In the genomic region with DNA sequence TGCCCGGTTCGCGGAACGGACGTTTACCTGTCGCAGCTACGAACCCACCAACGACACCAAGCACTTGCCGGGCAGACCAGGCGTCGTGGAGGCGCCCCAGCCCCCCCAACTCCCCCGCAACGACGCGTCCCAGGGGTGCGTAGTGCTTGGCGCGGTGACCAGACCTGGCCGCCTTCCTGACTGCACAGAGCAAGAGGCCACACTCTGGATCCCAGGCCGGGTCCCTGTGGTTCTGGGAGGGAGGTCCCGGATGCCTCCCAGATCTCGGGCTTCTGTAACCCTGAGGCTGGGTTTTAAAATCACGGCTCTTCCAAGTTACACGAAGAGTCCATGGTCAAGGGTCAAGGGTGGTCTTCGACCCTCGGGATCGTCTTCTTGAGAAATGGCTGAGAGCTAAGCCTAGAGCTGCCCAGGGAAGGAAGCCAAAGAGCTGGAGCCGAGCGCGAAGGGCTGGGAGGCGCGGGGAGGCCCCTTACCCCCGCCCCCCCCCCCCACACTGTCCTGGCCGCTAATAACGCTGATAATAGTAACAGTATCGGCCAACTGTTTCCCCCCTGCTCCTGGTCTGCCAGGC, we compare ENCODE assay signal across 9 cellular contexts. TPM values are rescaled to one million over a fixed set of nuclear protein-coding genes. Genes with fewer than 3 reads are reported as not detected.
"Had no signal": no experiment of that assay in that cellular context is flagged by ENCODE, and none has a peak within 500 bp of the region (broad histone marks: within the 10 kb centered on the region; RNA-seq: fewer than 3 reads in every experiment).

No MANE protein-coding gene starts in this region.

RNA-seq across cellular contexts. Expression of a gene that starts 3.8 kb away (rescaled TPM):
- total RNA-seq: activated naive CD8-positive, alpha-beta T cell treated with anti-CD3 and anti-CD28 coated beads, Interleukin-2, amount 10 ng/mL, durations not matched to agents 7 days and 5 days; activated T-cell treated with anti-CD3 and anti-CD28 coated beads, Interleukin-2, amount 50 U/mL, for 72 hours; activated T-helper 2 cell treated with anti-CD3 and anti-CD28 coated beads, Interferon-gamma antibody, Interleukin-2, Interleukin-4, amounts not matched to agents 10 μg/mL and 5 μg/mL and 100 μg/mL, durations not matched to agents 14 hours and 24 hours and 36 hours; adrenal gland; RPMI7951; T-helper 2 cell treated with Interferon-gamma antibody and Interleukin-4, amounts not matched to agents 100 ng/mL and 5 ng/mL, for 36 hours had no signal
- polyA plus RNA-seq: K562 had no signal

RNA-seq across cellular contexts. Expression of a gene that starts 49.9 kb away (rescaled TPM):
- total RNA-seq: activated CD8-positive, alpha-beta T cell treated with anti-CD3 and anti-CD28 coated beads for 36 hours; activated naive CD8-positive, alpha-beta T cell treated with anti-CD3 and anti-CD28 coated beads, Interleukin-2, amount 10 ng/mL, durations not matched to agents 7 days and 5 days; activated T-cell treated with anti-CD3 and anti-CD28 coated beads, Interleukin-2, amount 50 U/mL, for 72 hours; activated T-helper 2 cell treated with anti-CD3 and anti-CD28 coated beads, Interferon-gamma antibody, Interleukin-2, Interleukin-4, amounts not matched to agents 10 μg/mL and 5 μg/mL and 100 μg/mL, durations not matched to agents 14 hours and 24 hours and 36 hours; OCI-LY7; T-helper 2 cell treated with Interferon-gamma antibody and Interleukin-4, amounts not matched to agents 100 ng/mL and 5 ng/mL, for 36 hours had no signal
